8 cellular contexts compared by ENCODE assay signal in genomic region chr5:74919487-74919886, GRCh38. TPM values are rescaled to one million over a fixed set of nuclear protein-coding genes. Genes with fewer than 3 reads are reported as not detected.
A peak's percentile ranks its signal among the peaks of the same experiment; 100 is the strongest.
DNase-seq lines count a peak whose midpoint lies in the region; ATAC-seq and TF ChIP-seq lines count a peak whose summit lies in the region.

No MANE protein-coding gene starts in this region.

- H3K27ac ChIP-seq in body of pancreas (no peak overlapping the region), upper lobe of right lung (no peak overlapping the region)

- H3K9me3 ChIP-seq in body of pancreas = no peaks in the 10 kb centered on the region
- no peaks in the 10 kb centered on the region for H3K9me3 ChIP-seq in upper lobe of right lung

- peak in 6 of 7 experiments; percentile 33 to 69 (median 62) for TF ChIP-seq CTCF in body of pancreas (IDR thresholded peaks at IDR 0.05)
- peak; percentile 66 for TF ChIP-seq CTCF in kidney epithelial cell (IDR thresholded peaks at IDR 0.05; ENCODE audit: insufficient read depth, low read length, poor library complexity, severe bottlenecking)
- peak; percentile 50 for TF ChIP-seq CTCF in upper lobe of right lung (IDR thresholded peaks at IDR 0.05)

- TF ChIP-seq POLR2A in body of pancreas (IDR thresholded peaks at IDR 0.05) = no peak

- peak; percentile 50 for ATAC-seq in body of pancreas
- ATAC-seq in upper lobe of right lung = peak; percentile 68
- ATAC-seq in HG03378 (IDR thresholded peaks at IDR 0.05; ENCODE audit: unreplicated experiment) = no peak

- H3K4me3 ChIP-seq in body of pancreas = no peak overlapping the region
- no peak overlapping the region for H3K4me3 ChIP-seq in kidney epithelial cell (ENCODE audit: low read depth, low read length)
- no peak overlapping the region for H3K4me3 ChIP-seq in upper lobe of right lung

- H3K27me3 ChIP-seq in body of pancreas (no peaks in the 10 kb centered on the region), kidney epithelial cell (ENCODE audit: control insufficient read depth, insufficient read depth, low read length) (no peaks in the 10 kb centered on the region), upper lobe of right lung (no peaks in the 10 kb centered on the region)

- intact Hi-C loops in body of pancreas (cut with DNase I) (loop anchor here (10.0 kb wide), 2 partner anchors 145 to 415 kb away; partner anchors contain the start of gene HMGCR), upper lobe of right lung (cut with DNase I) (no loop called here)

- H3K4me1 ChIP-seq in body of pancreas = no peaks in the 10 kb centered on the region
- no peaks in the 10 kb centered on the region for H3K4me1 ChIP-seq in upper lobe of right lung

- DNase-seq in A172 (ENCODE audit: low spot score) (peak; percentile 66), GM04504 (ENCODE audit: low read depth) (peak; percentile 37), NCI-H345 (lab: John Stamatoyannopoulos, UW) (peak; percentile 38), body of pancreas (peak in 2 of 4 donors; percentile 14 to 16), kidney epithelial cell (ENCODE audit: low read depth) (no peak), upper lobe of right lung (no peak)
- DNase-seq in stimulated activated CD8-positive, alpha-beta memory T cell treated with anti-CD3 and anti-CD28 coated beads, Interleukin-4, amount 100 ng/mL, for 48 hours = no peak

- H3K36me3 ChIP-seq in body of pancreas (replicated peaks in 1 of 2; ENCODE audit: insufficient read depth in 1 of 2, low read depth in 2 of 2) = no peaks in the 10 kb centered on the region
- H3K36me3 ChIP-seq in kidney epithelial cell (ENCODE audit: control insufficient read depth, insufficient read depth, low read length) = no peaks in the 10 kb centered on the region
- no peaks in the 10 kb centered on the region for H3K36me3 ChIP-seq in upper lobe of right lung

- WGBS in body of pancreas, 2 donors = 6 to 7% methylated on average over 6 of the region's 6 CpGs

RNA-seq across cellular contexts. Expression of gene FAM169A, which starts 53.3 kb away (rescaled TPM):
- 28.3 and 33.0 TPM in 2 replicates for total RNA-seq in A172 (2014; rRNA removed; shearing (Covaris generic))
- 1 to 10 TPM; 2.0 to 2.9 TPM for total RNA-seq in body of pancreas
- total RNA-seq in kidney epithelial cell = 16.3 and 18.8 TPM in 2 replicates
- 0.84 TPM for total RNA-seq in upper lobe of right lung

Comparison
In these comparisons a context has a peak if more than half of its experiments do, and no peak if none do; other contexts are left out.
1. DNase-seq: peak in A172 (single experiment), GM04504 (single experiment) and NCI-H345 (single experiment); none in kidney epithelial cell (single experiment), upper lobe of right lung (single experiment) and stimulated activated CD8-positive, alpha-beta memory T cell treated with anti-CD3 and anti-CD28 coated beads, Interleukin-4, amount 100 ng/mL, for 48 hours (single experiment).
2. Peak in every context shown above with its lines, with median percentiles within 50 percentile points of each other: CTCF ChIP-seq.